In the genomic region with DNA sequence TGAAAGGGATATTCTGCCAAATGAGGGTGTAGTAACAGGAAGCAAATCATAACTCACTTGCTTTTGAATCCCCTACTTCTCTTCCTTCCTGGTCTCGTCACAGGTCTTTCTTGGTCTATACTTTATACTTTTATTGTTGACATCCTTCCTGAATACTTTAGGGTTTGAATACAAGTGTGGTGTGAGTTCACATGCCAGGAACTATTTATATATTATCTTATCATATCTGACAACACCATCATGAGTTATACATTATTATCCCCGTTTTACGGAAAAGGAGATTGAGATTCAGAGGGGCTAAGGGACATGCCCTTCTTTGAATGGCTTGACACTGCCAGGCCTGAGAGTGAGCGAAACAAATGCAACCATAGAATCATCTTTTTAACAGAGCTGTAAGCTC, we compare ENCODE assay signal across 1 cellular context.
TF ChIP-seq lines count a peak whose summit lies in the region.

No MANE protein-coding gene starts in this region.

TF ChIP-seq in H1, 55 proteins besides CTCF, POLR2A, EP300 and RAD21 (continued from another document):
- TF ChIP-seq, protein P1, sequence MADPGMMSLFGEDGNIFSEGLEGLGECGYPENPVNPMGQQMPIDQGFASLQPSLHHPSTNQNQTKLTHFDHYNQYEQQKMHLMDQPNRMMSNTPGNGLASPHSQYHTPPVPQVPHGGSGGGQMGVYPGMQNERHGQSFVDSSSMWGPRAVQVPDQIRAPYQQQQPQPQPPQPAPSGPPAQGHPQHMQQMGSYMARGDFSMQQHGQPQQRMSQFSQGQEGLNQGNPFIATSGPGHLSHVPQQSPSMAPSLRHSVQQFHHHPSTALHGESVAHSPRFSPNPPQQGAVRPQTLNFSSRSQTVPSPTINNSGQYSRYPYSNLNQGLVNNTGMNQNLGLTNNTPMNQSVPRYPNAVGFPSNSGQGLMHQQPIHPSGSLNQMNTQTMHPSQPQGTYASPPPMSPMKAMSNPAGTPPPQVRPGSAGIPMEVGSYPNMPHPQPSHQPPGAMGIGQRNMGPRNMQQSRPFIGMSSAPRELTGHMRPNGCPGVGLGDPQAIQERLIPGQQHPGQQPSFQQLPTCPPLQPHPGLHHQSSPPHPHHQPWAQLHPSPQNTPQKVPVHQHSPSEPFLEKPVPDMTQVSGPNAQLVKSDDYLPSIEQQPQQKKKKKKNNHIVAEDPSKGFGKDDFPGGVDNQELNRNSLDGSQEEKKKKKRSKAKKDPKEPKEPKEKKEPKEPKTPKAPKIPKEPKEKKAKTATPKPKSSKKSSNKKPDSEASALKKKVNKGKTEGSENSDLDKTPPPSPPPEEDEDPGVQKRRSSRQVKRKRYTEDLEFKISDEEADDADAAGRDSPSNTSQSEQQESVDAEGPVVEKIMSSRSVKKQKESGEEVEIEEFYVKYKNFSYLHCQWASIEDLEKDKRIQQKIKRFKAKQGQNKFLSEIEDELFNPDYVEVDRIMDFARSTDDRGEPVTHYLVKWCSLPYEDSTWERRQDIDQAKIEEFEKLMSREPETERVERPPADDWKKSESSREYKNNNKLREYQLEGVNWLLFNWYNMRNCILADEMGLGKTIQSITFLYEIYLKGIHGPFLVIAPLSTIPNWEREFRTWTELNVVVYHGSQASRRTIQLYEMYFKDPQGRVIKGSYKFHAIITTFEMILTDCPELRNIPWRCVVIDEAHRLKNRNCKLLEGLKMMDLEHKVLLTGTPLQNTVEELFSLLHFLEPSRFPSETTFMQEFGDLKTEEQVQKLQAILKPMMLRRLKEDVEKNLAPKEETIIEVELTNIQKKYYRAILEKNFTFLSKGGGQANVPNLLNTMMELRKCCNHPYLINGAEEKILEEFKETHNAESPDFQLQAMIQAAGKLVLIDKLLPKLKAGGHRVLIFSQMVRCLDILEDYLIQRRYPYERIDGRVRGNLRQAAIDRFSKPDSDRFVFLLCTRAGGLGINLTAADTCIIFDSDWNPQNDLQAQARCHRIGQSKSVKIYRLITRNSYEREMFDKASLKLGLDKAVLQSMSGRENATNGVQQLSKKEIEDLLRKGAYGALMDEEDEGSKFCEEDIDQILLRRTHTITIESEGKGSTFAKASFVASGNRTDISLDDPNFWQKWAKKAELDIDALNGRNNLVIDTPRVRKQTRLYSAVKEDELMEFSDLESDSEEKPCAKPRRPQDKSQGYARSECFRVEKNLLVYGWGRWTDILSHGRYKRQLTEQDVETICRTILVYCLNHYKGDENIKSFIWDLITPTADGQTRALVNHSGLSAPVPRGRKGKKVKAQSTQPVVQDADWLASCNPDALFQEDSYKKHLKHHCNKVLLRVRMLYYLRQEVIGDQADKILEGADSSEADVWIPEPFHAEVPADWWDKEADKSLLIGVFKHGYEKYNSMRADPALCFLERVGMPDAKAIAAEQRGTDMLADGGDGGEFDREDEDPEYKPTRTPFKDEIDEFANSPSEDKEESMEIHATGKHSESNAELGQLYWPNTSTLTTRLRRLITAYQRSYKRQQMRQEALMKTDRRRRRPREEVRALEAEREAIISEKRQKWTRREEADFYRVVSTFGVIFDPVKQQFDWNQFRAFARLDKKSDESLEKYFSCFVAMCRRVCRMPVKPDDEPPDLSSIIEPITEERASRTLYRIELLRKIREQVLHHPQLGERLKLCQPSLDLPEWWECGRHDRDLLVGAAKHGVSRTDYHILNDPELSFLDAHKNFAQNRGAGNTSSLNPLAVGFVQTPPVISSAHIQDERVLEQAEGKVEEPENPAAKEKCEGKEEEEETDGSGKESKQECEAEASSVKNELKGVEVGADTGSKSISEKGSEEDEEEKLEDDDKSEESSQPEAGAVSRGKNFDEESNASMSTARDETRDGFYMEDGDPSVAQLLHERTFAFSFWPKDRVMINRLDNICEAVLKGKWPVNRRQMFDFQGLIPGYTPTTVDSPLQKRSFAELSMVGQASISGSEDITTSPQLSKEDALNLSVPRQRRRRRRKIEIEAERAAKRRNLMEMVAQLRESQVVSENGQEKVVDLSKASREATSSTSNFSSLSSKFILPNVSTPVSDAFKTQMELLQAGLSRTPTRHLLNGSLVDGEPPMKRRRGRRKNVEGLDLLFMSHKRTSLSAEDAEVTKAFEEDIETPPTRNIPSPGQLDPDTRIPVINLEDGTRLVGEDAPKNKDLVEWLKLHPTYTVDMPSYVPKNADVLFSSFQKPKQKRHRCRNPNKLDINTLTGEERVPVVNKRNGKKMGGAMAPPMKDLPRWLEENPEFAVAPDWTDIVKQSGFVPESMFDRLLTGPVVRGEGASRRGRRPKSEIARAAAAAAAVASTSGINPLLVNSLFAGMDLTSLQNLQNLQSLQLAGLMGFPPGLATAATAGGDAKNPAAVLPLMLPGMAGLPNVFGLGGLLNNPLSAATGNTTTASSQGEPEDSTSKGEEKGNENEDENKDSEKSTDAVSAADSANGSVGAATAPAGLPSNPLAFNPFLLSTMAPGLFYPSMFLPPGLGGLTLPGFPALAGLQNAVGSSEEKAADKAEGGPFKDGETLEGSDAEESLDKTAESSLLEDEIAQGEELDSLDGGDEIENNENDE (IDR thresholded peaks at IDR 0.05; ENCODE audit: insufficient replicate concordance, low read length): no peak
- no peak for TF ChIP-seq GTF2F1 (IDR thresholded peaks at IDR 0.05; ENCODE audit: borderline replicate concordance, low read depth, low read length)
- no peak for TF ChIP-seq NANOG (IDR thresholded peaks at IDR 0.05; ENCODE audit: insufficient read depth, low read depth, low read length, poor library complexity, severe bottlenecking)
- no peak for TF ChIP-seq ZNF274 (IDR thresholded peaks at IDR 0.05; ENCODE audit: borderline replicate concordance, extremely low read depth, low read length)
- TF ChIP-seq YY1 (IDR thresholded peaks at IDR 0.05; ENCODE audit: low read depth, low read length): no peak
- no peak for TF ChIP-seq TEAD4 (IDR thresholded peaks at IDR 0.05; ENCODE audit: low read depth, low read length)
- no peak for TF ChIP-seq SP1 (IDR thresholded peaks at IDR 0.05; ENCODE audit: low read depth, low read length)
- no peak for TF ChIP-seq CBX5 (IDR thresholded peaks at IDR 0.05; ENCODE audit: low read depth, low read length)
TF ChIP-seq in H1: peak in this region for 0.
